20 cellular contexts compared by ENCODE assay signal in genomic region chr2:187520121-187520624, GRCh38. TPM values are rescaled to one million over a fixed set of nuclear protein-coding genes. Genes with fewer than 3 reads are reported as not detected.
DNase-seq lines count a peak whose midpoint lies in the region; ATAC-seq, FAIRE-seq and TF ChIP-seq lines count a peak whose summit lies in the region.
"Had no signal": no experiment of that assay in that cellular context is flagged by ENCODE, and none has a peak within 500 bp of the region (broad histone marks: within the 10 kb centered on the region; RNA-seq: fewer than 3 reads in every experiment).

No MANE protein-coding gene starts in this region.

- no peaks in the 10 kb centered on the region for H3K36me3 Mint-ChIP-seq in Caco-2 (ENCODE audit: insufficient read depth, unreplicated experiment)
- H3K36me3 Mint-ChIP-seq: CD8-positive, alpha-beta memory T cell had no signal

- BruUV-seq in Caco-2 (replicated peaks; lab: Mats Ljungman, UMichigan): no TSS peak
- no TSS peak for BruUV-seq in HepG2 (replicated peaks; lab: Mats Ljungman, UMichigan)

- peaks cover 7% of the 10 kb centered on the region for H4K20me1 ChIP-seq in HepG2 (ENCODE audit: insufficient read depth, low read length)
- H4K20me1 ChIP-seq: BLaER1 treated with 17β-estradiol and CSF1 and Interleukin-3, amounts not matched to agents 10 nM and 100 nM had no signal

- H3K36me3 ChIP-seq in Caco-2 (ENCODE audit: control insufficient read depth, insufficient read depth, low read length): no peaks in the 10 kb centered on the region
- H3K36me3 ChIP-seq in HUES6 (ENCODE audit: control insufficient read depth, insufficient read depth, low read length): no peaks in the 10 kb centered on the region
- peaks cover 11 to 43% of the 10 kb centered on the region in 2 experiments for H3K36me3 ChIP-seq in HepG2 (replicated peaks in 1 of 2; ENCODE audit: control insufficient read depth in 1 of 2, insufficient read depth in 2 of 2, low read length in 2 of 2)
- H3K36me3 ChIP-seq in uterus: no peaks in the 10 kb centered on the region
- H3K36me3 ChIP-seq: BLaER1 treated with 17β-estradiol and CSF1 and Interleukin-3, amounts not matched to agents 10 nM and 100 nM had no signal

- peaks cover 7% of the 10 kb centered on the region for H3K9me3 Mint-ChIP-seq in Caco-2 (ENCODE audit: unreplicated experiment)

- no peaks in the 10 kb centered on the region for H3K27me3 Mint-ChIP-seq in Caco-2 (ENCODE audit: insufficient read depth, unreplicated experiment)
- H3K27me3 Mint-ChIP-seq: CD8-positive, alpha-beta memory T cell had no signal

- DNase-seq in Caco-2 (no peak), epithelial cell of esophagus (ENCODE audit: low read depth) (peak; percentile 23), HepG2 (ENCODE audit: low spot score) (no peak), GDM1 (lab: John Stamatoyannopoulos, UW) (no peak), NOMO-1 treated with dmso at 0.1 percent for 144 hours (lab: John Stamatoyannopoulos, UW; ENCODE audit: unreplicated experiment) (no peak), uterus (no peak), NCI-H526 (lab: John Stamatoyannopoulos, UW) (no peak)
- DNase-seq: 8988T; CD8-positive, alpha-beta memory T cell; GOT3; NCI-H1105 treated with DMSO at 0.1 percent for 48 hours; NCI-H1694 treated with DMSO at 0.1 percent for 48 hours; NCI-H2107; NCI-H2227 treated with DMSO at 0.1 percent for 48 hours; NCI-H524 treated with DMSO at 0.1 percent for 48 hours; OCI-M1; RPMI8226; SIG-M5 had no signal

- peaks cover 91% of the 10 kb centered on the region for H3K79me2 ChIP-seq in HepG2 (ENCODE audit: insufficient read depth, low read length)

- H2AFZ ChIP-seq in HepG2 (ENCODE audit: low read length): no peak overlapping the region

- TF ChIP-seq RAD21 in HepG2 (CRISPR knock-in tag; IDR thresholded peaks at IDR 0.05): no peak

- TF ChIP-seq CTCF in Caco-2 (IDR thresholded peaks at IDR 0.05; ENCODE audit: insufficient read depth in 1 of 2, low read depth in 1 of 2, low read length in 1 of 2, severe bottlenecking in 1 of 2, unreplicated experiment in 1 of 2) (no peak), epithelial cell of esophagus (IDR thresholded peaks at IDR 0.05; ENCODE audit: insufficient read depth, low read depth, low read length, missing control alignments) (no peak), HepG2 (CRISPR knock-in tag; IDR thresholded peaks at IDR 0.05) (no peak), uterus (IDR thresholded peaks at IDR 0.05) (no peak)

- in situ Hi-C loops in HepG2 (cut with HindIII; ENCODE audit: extremely low pct_ligation_motif_present, low pct_unique_long_range_greater_than_20kb): no loop called here

- ATAC-seq in HepG2: peak; percentile 39

- no peaks in the 10 kb centered on the region for H3K4me1 Mint-ChIP-seq in Caco-2 (ENCODE audit: low read depth, unreplicated experiment)
- H3K4me1 Mint-ChIP-seq: CD8-positive, alpha-beta memory T cell had no signal

- intact Hi-C loops in Caco-2 (cut with micrococcal nuclease; ENCODE audit: unreplicated experiment): no loop called here
- intact Hi-C loops in HepG2 (cut with micrococcal nuclease; ENCODE audit: unreplicated experiment): no loop called here
- intact Hi-C loops in uterus (cut with DNase I; ENCODE audit: low total_unique reads): no loop called here

- CTCF ChIA-PET in Caco-2 (lab: Charles Lee) (no interaction called here), HepG2 (lab: Yijun Ruan, JAX; ENCODE audit: low intra/inter-chr PET ratio, low total read pairs) (no interaction called here)

- 93% methylated on average over 6 of the region's 7 CpGs for WGBS in HepG2 (ENCODE audit: low lambda C conversion rate)

- H3K27me3 ChIP-seq in Caco-2 (replicated peaks; ENCODE audit: control insufficient read depth, insufficient read depth, low read length) (no peaks in the 10 kb centered on the region), HUES6 (ENCODE audit: control insufficient read depth, insufficient read depth, low read length) (no peaks in the 10 kb centered on the region), HepG2 (ENCODE audit: control insufficient read depth in 1 of 2, insufficient read depth in 2 of 2, low read length in 2 of 2) (no peaks in the 10 kb centered on the region), uterus (no peaks in the 10 kb centered on the region)
- H3K27me3 ChIP-seq: BLaER1 treated with 17β-estradiol and CSF1 and Interleukin-3, amounts not matched to agents 10 nM and 100 nM had no signal

- H3K4me2 ChIP-seq in HepG2 (ENCODE audit: low read depth, low read length): no peak overlapping the region
- H3K4me2 ChIP-seq: BLaER1 treated with 17β-estradiol and CSF1 and Interleukin-3, amounts not matched to agents 10 nM and 100 nM had no signal

- no peak for FAIRE-seq in HepG2 (lab: Jason Lieb, UNC)

- H3K27ac Mint-ChIP-seq in Caco-2 (ENCODE audit: unreplicated experiment): peak overlapping the region; percentile 58
- H3K27ac Mint-ChIP-seq: CD8-positive, alpha-beta memory T cell had no signal

- TF ChIP-seq POLR2A in HepG2 (IDR thresholded peaks at IDR 0.05; ENCODE audit: insufficient read depth in 1 of 2, low read depth in 2 of 2, low read length in 2 of 2) (peak in 1 of 2 experiments; percentile 44; a peak in 1 of 4 replicates), uterus (IDR thresholded peaks at IDR 0.05) (no peak)

- no peak overlapping the region for H3K4me3 Mint-ChIP-seq in Caco-2 (ENCODE audit: unreplicated experiment)
- H3K4me3 Mint-ChIP-seq: CD8-positive, alpha-beta memory T cell had no signal

- H3K4me1 ChIP-seq in Caco-2 (no peaks in the 10 kb centered on the region; the same call in 1 of the 2 replicates), HUES6 (ENCODE audit: control insufficient read depth, insufficient read depth, low read length) (peaks cover 21% of the 10 kb centered on the region), HepG2 (ENCODE audit: insufficient read depth, low read length) (peaks cover 93% of the 10 kb centered on the region), uterus (no peaks in the 10 kb centered on the region)
- H3K4me1 ChIP-seq: BLaER1 treated with 17β-estradiol and CSF1 and Interleukin-3, amounts not matched to agents 10 nM and 100 nM had no signal

- H3K9me3 ChIP-seq in Caco-2 (0 out of 2 replicates have a peak, but pooled peaks cover 8% of the 10 kb centered on the region), HUES6 (ENCODE audit: control insufficient read depth, insufficient read depth, low read depth, low read length) (peaks cover 28% of the 10 kb centered on the region), HepG2 (ENCODE audit: low read length) (no peaks in the 10 kb centered on the region; the same call in 1 of the 2 replicates), uterus (no peaks in the 10 kb centered on the region)

- H3K4me3 ChIP-seq in Caco-2 (ENCODE audit: low read depth, low read length): no peak overlapping the region
- peak overlapping the region; percentile 19; the same call in 1 of the 2 replicates for H3K4me3 ChIP-seq in HUES6 (ENCODE audit: low read depth, low read length)
- H3K4me3 ChIP-seq in epithelial cell of esophagus (ENCODE audit: low read length): no peak overlapping the region
- H3K4me3 ChIP-seq in HepG2 (replicated peaks in 1 of 3; ENCODE audit: insufficient read depth in 1 of 3, low read depth in 2 of 3, low read length in 3 of 3): no peak overlapping the region
- no peak overlapping the region for H3K4me3 ChIP-seq in uterus
- H3K4me3 ChIP-seq: BLaER1 treated with 17β-estradiol and CSF1 and Interleukin-3, amounts not matched to agents 10 nM and 100 nM had no signal

- H3K27ac ChIP-seq in HUES6 (ENCODE audit: low read depth, low read length): peak overlapping the region; percentile 49
- H3K27ac ChIP-seq in HepG2 (ENCODE audit: extremely low read length, insufficient read depth, low read length): peak overlapping the region; percentile 38
- no peak overlapping the region for H3K27ac ChIP-seq in uterus
- H3K27ac ChIP-seq: BLaER1 treated with 17β-estradiol and CSF1 and Interleukin-3, amounts not matched to agents 10 nM and 100 nM had no signal

- no peak for TF ChIP-seq EP300 in HepG2 (IDR thresholded peaks at IDR 0.05; ENCODE audit: low read depth in 2 of 2, low read length in 2 of 2)
- no peak for TF ChIP-seq EP300 in HepG2 (CRISPR knock-in tag; IDR thresholded peaks at IDR 0.05; ENCODE audit: borderline replicate concordance)

- POLR2A ChIA-PET in Caco-2 (lab: Charles Lee): no interaction called here
- POLR2A ChIA-PET in HepG2 (lab: Yijun Ruan, JAX): interaction anchor here (0.6 to 2.8 kb wide), 9 partner anchors 9 to 29 kb away, joined by 3 to 16 read pairs (median 3); no protein-coding TSS in a partner anchor

- peak overlapping the region; percentile 38 for H3K9ac ChIP-seq in HUES6 (ENCODE audit: low read length)
- H3K9ac ChIP-seq in HepG2 (ENCODE audit: insufficient read depth, low read depth, low read length): no peak overlapping the region
- H3K9ac ChIP-seq: BLaER1 treated with 17β-estradiol and CSF1 and Interleukin-3, amounts not matched to agents 10 nM and 100 nM had no signal

TF ChIP-seq in HepG2, 621 proteins besides CTCF, POLR2A, EP300 and RAD21 (continues in another document):
- 0 out of 2 replicates have a peak, but pooled peaks have one; percentile 15 for TF ChIP-seq POLR2AphosphoS5 (IDR thresholded peaks at IDR 0.05; ENCODE audit: low read depth, low read length)
- TF ChIP-seq ZNF589 (CRISPR knock-in tag; conservative IDR thresholded peaks at IDR 0.05): no peak

RNA-seq across cellular contexts. Expression of gene TFPI, which starts 34.1 kb away (rescaled TPM):
- total RNA-seq in Caco-2 (2022) (31.0 and 40.2 TPM in 2 replicates), HepG2 (2016; rRNA removed; fragmentation: Illumina TruSeq; extraction: Trizol) (161 and 301 TPM in 2 replicates), uterus (100 to 1,000 TPM in 1 of 4 donors, 10 to 100 TPM in 3; 88.5 to 135 (median 99.2) TPM)
- total RNA-seq in HepG2 (2016; cell fraction: cytosol; rRNA removed; fragmentation: Illumina TruSeq; extraction: Trizol; ENCODE audit: low read depth): 38.3 and 39.3 TPM in 2 replicates
- total RNA-seq in HepG2 (2016; cell fraction: insoluble cytoplasmic fraction; rRNA removed; fragmentation: Illumina TruSeq; extraction: Trizol): 172 and 272 TPM in 2 replicates
- total RNA-seq in HepG2 (2016; cell fraction: membrane; rRNA removed; fragmentation: Illumina TruSeq; extraction: Trizol): 52.0 and 70.0 TPM in 2 replicates
- total RNA-seq in HepG2 (2016; cell fraction: nucleus; rRNA removed; fragmentation: Illumina TruSeq; extraction: Trizol): 317 and 356 TPM in 2 replicates
- 404 and 436 TPM in 2 replicates for polyA plus RNA-seq in HepG2 (2011; rRNA removed)
- polyA plus RNA-seq in HepG2 (2011; cell fraction: cytosol; rRNA removed): 141 and 281 TPM in 2 replicates
- 59.5 and 99.9 TPM in 2 replicates for polyA plus RNA-seq in HepG2 (2011; cell fraction: nucleus; rRNA removed)
- 778 and 1,175 TPM in 2 replicates for polyA plus RNA-seq in HepG2 (2012)
- 23.5 and 25.5 TPM in 2 replicates for polyA plus RNA-seq in HepG2 (2016; cell fraction: cytosol; fragmentation: Illumina TruSeq; extraction: Trizol; ENCODE audit: low read depth)
- polyA plus RNA-seq in HepG2 (2016; cell fraction: insoluble cytoplasmic fraction; fragmentation: Illumina TruSeq; extraction: Trizol; ENCODE audit: low read depth): 122 TPM in 2 replicates
- 32.9 and 33.4 TPM in 2 replicates for polyA plus RNA-seq in HepG2 (2016; cell fraction: membrane; fragmentation: Illumina TruSeq; extraction: Trizol; ENCODE audit: low read depth)
- 310 and 322 TPM in 2 replicates for polyA plus RNA-seq in HepG2 (2016; cell fraction: nucleus; fragmentation: Illumina TruSeq; extraction: Trizol; ENCODE audit: insufficient read depth, low read depth)
- polyA minus RNA-seq in HepG2 (2011; rRNA and poly(A)+ RNA removed; ENCODE audit: low replicate concordance): 28.8 and 207 TPM in 2 replicates
- polyA minus RNA-seq in HepG2 (2011; cell fraction: cytosol; rRNA and poly(A)+ RNA removed): 198 and 296 TPM in 2 replicates
- polyA minus RNA-seq in HepG2 (2011; cell fraction: nucleus; rRNA and poly(A)+ RNA removed): 460 and 590 TPM in 2 replicates
- total RNA-seq: CD8-positive, alpha-beta memory T cell had no signal
- polyA plus RNA-seq: CD8-positive, alpha-beta memory T cell had no signal

Comparison
In these comparisons a context has a peak if more than half of its experiments do, and no peak if none do; other contexts are left out.
1. H3K27ac ChIP-seq: peak in HUES6 (single experiment) and HepG2 (single experiment); none in uterus (0 of 2).